In genomic region chr21:44353200-44353970, GRCh38 we compare ENCODE assay signal across 8 cellular contexts. TPM values are rescaled to one million over a fixed set of nuclear protein-coding genes. Genes with fewer than 3 reads are reported as not detected.
DNase-seq lines count a peak whose midpoint lies in the region; ATAC-seq and TF ChIP-seq lines count a peak whose summit lies in the region.

Gene TRPM2 (plus strand): TSS chr21:44353621. CDS start chr21:44353701, 80 bp downstream.

- H3K4me3 ChIP-seq in GM12864 (ENCODE audit: low read depth, low read length) (no peak within 1 kb of the TSS), lower lobe of right lung (peak within 1 kb of the TSS; percentile 42)

- peaks cover 21% of the 10 kb centered on the region for H3K4me1 ChIP-seq in lower lobe of right lung

- TF ChIP-seq CTCF in GM12864 (IDR thresholded peaks at IDR 0.05; ENCODE audit: low read depth, low read length, missing control alignments): no peak
- no peak for TF ChIP-seq CTCF in lower lobe of right lung (IDR thresholded peaks at IDR 0.05)

- in situ Hi-C loops in KBM-7 (cut with MboI; ENCODE audit: low pct_unique_long_range_greater_than_20kb, low sequenced_read_pairs): loop anchor here (10.0 to 25.0 kb wide), 2 partner anchors 111 to 534 kb away; no protein-coding TSS in a partner anchor

- no peaks in the 10 kb centered on the region for H3K36me3 ChIP-seq in lower lobe of right lung

- H3K9me3 ChIP-seq in lower lobe of right lung: no peaks in the 10 kb centered on the region

- peaks cover 45% of the 10 kb centered on the region for H3K27me3 ChIP-seq in lower lobe of right lung (ENCODE audit: low read depth)

- intact Hi-C loops in lower lobe of right lung (cut with DNase I): no loop called here

- DNase-seq in GM12864 (ENCODE audit: low read depth): peak; percentile 37
- DNase-seq in KBM-7: peak; percentile 92
- peak; percentile 68 for DNase-seq in activated effector memory CD4-positive, alpha-beta T cell treated with anti-CD3 and anti-CD28 coated beads, Interleukin-2, amount 50 U/mL, for 16 hours
- DNase-seq in lower lobe of right lung: peak; percentile 80
- no peak for DNase-seq in iPS-NIHi7 (ENCODE audit: extremely low spot score)

- peak within 1 kb of the TSS; percentile 75 for H3K27ac ChIP-seq in lower lobe of right lung

- ATAC-seq in lower lobe of right lung: peak; percentile 61 to 68
- ATAC-seq in GM21529 (IDR thresholded peaks at IDR 0.05; ENCODE audit: unreplicated experiment): no peak
- no peak for ATAC-seq in HG02870 (IDR thresholded peaks at IDR 0.05; ENCODE audit: unreplicated experiment)
- ATAC-seq in GM18909 (IDR thresholded peaks at IDR 0.05; ENCODE audit: poor library complexity, unreplicated experiment): no peak

RNA-seq across cellular contexts. Expression of gene TRPM2, which starts in this region (rescaled TPM):
- 17.9 TPM for total RNA-seq in lower lobe of right lung

Comparison
In these comparisons a context has a peak if more than half of its experiments do, and no peak if none do; other contexts are left out.
1. ATAC-seq: peak in lower lobe of right lung (2 of 2); none in GM21529 (single experiment), HG02870 (single experiment) and GM18909 (single experiment).